Comparison of ENCODE assay signal across 10 cellular contexts in genomic region chr1:91523462-91523861, GRCh38. TPM values are rescaled to one million over a fixed set of nuclear protein-coding genes. Genes with fewer than 3 reads are reported as not detected.
DNase-seq lines count a peak whose midpoint lies in the region; ATAC-seq and TF ChIP-seq lines count a peak whose summit lies in the region.
"Had no signal": no experiment of that assay in that cellular context is flagged by ENCODE, and none has a peak within 500 bp of the region (broad histone marks: within the 10 kb centered on the region; RNA-seq: fewer than 3 reads in every experiment).

No MANE protein-coding gene starts in this region.

- TF ChIP-seq CTCF in heart left ventricle (IDR thresholded peaks at IDR 0.05) (no peak), hepatocyte (IDR thresholded peaks at IDR 0.05; ENCODE audit: poor library complexity) (no peak)

- no peak overlapping the region for H2AFZ ChIP-seq in hepatocyte

- no peak for TF ChIP-seq POLR2A in heart left ventricle (IDR thresholded peaks at IDR 0.05)

- peak overlapping the region; percentile 62 for H3K27ac Mint-ChIP-seq in T-helper 2 cell treated with Interferon-gamma antibody and Interleukin-4, amounts not matched to agents 5 μg/mL and 100 μg/mL, for 36 hours

- H3K79me2 ChIP-seq in hepatocyte = no peaks in the 10 kb centered on the region

- H3K9me3 Mint-ChIP-seq in T-helper 2 cell treated with Interferon-gamma antibody and Interleukin-4, amounts not matched to agents 5 μg/mL and 100 μg/mL, for 36 hours = no peaks in the 10 kb centered on the region

- DNase-seq in activated CD4-positive, alpha-beta T cell treated with anti-CD3 and anti-CD28 coated beads for 48 hours = peak; percentile 60
- no peak for DNase-seq in activated CD4-positive, alpha-beta T cell treated with anti-CD3 and anti-CD28 coated beads for 4 hours
- peak; percentile 78 for DNase-seq in T-helper 2 cell treated with Interferon-gamma antibody and Interleukin-4, amounts not matched to agents 5 μg/mL and 100 μg/mL, for 36 hours (ENCODE audit: low spot score)
- DNase-seq in stimulated activated CD4-positive, alpha-beta T cell treated with anti-CD3 and anti-CD28 coated beads, Interleukin-2, amount 100 ng/mL, for 24 hours = peak; percentile 26 to 37
- DNase-seq in heart left ventricle = no peak
- DNase-seq in hepatocyte (ENCODE audit: low spot score) = no peak
- no peak for DNase-seq in mucosa of gallbladder (ENCODE audit: low spot score)

- H3K4me1 ChIP-seq in heart left ventricle (peaks cover 0 to 9% (median 0%) of the 10 kb centered on the region in 12 donors), hepatocyte (ENCODE audit: insufficient read depth) (peaks cover 15% of the 10 kb centered on the region)

- peak overlapping the region; percentile 21 for H3K4me3 Mint-ChIP-seq in T-helper 2 cell treated with Interferon-gamma antibody and Interleukin-4, amounts not matched to agents 5 μg/mL and 100 μg/mL, for 36 hours

- H4K20me1 ChIP-seq in hepatocyte (ENCODE audit: insufficient read depth, poor library complexity, severe bottlenecking) = no peaks in the 10 kb centered on the region

- ATAC-seq in HG02678 (IDR thresholded peaks at IDR 0.05; ENCODE audit: unreplicated experiment) (peak; percentile 98), heart left ventricle (no peak)
- ATAC-seq: HCT116 had no signal

- H3K27me3 Mint-ChIP-seq in T-helper 2 cell treated with Interferon-gamma antibody and Interleukin-4, amounts not matched to agents 5 μg/mL and 100 μg/mL, for 36 hours (ENCODE audit: low read depth) = no peaks in the 10 kb centered on the region

- H3K4me1 Mint-ChIP-seq in T-helper 2 cell treated with Interferon-gamma antibody and Interleukin-4, amounts not matched to agents 5 μg/mL and 100 μg/mL, for 36 hours (ENCODE audit: low read depth) = peaks cover 30% of the 10 kb centered on the region

- H3K36me3 ChIP-seq in heart left ventricle = no peaks in the 10 kb centered on the region
- no peaks in the 10 kb centered on the region for H3K36me3 ChIP-seq in hepatocyte (replicated peaks; ENCODE audit: insufficient read depth, low read depth)

- H3K9me3 ChIP-seq in heart left ventricle = no peaks in the 10 kb centered on the region
- no peaks in the 10 kb centered on the region for H3K9me3 ChIP-seq in hepatocyte (ENCODE audit: low read depth)

- WGBS in heart left ventricle, 4 donors = 44 to 70% (median 51%) methylated on average over 1 of the region's 1 CpG
- WGBS in hepatocyte (ENCODE audit: low lambda C conversion rate, missing lambda C conversion rate) = 44% methylated on average over 1 of the region's 1 CpG

- H3K9me2 ChIP-seq in hepatocyte (replicated peaks; ENCODE audit: insufficient read depth) = no peaks in the 10 kb centered on the region

- H3K4me3 ChIP-seq in heart left ventricle (no peak overlapping the region), hepatocyte (no peak overlapping the region)
- H3K4me3 ChIP-seq: skin epidermis had no signal

- H3K27me3 ChIP-seq in heart left ventricle (no peaks in the 10 kb centered on the region), hepatocyte (no peaks in the 10 kb centered on the region)

- intact Hi-C loops in heart left ventricle (cut with DNase I) = loop anchor here in 4 of 10 donors (10.0 kb wide), 3 partner anchors 171 to 361 kb away; partner anchors contain the start of gene TGFBR3 (in 1 of the 4)

- no peak overlapping the region for H3K4me2 ChIP-seq in hepatocyte

- H3K27ac ChIP-seq in heart left ventricle = no peak overlapping the region
- no peak overlapping the region for H3K27ac ChIP-seq in hepatocyte
- H3K27ac ChIP-seq: skin epidermis had no signal

- peaks cover 27% of the 10 kb centered on the region for H3K36me3 Mint-ChIP-seq in T-helper 2 cell treated with Interferon-gamma antibody and Interleukin-4, amounts not matched to agents 5 μg/mL and 100 μg/mL, for 36 hours (ENCODE audit: low read depth)

RNA-seq across cellular contexts. Expression of gene CDC7, which starts 22.8 kb away (rescaled TPM):
- total RNA-seq in heart left ventricle = 1 to 10 TPM in 4 of 9 donors, under 1 TPM in 5; 0.36 to 6.3 (median 0.97) TPM
- 1 to 10 TPM in 1 of 2 donors, under 1 TPM in 1; 0.30 to 1.2 TPM for polyA plus RNA-seq in heart left ventricle
- 5.9 and 8.0 TPM in 2 replicates for total RNA-seq in hepatocyte
- 3.9 and 7.3 TPM in 2 replicates for polyA plus RNA-seq in hepatocyte
- total RNA-seq in mucosa of gallbladder = 1.6 TPM

Comparison
In these comparisons a context has a peak if more than half of its experiments do, and no peak if none do; other contexts are left out.
1. DNase-seq: peak in activated CD4-positive, alpha-beta T cell treated with anti-CD3 and anti-CD28 coated beads for 48 hours (single experiment), T-helper 2 cell treated with Interferon-gamma antibody and Interleukin-4, amounts not matched to agents 5 μg/mL and 100 μg/mL, for 36 hours (single experiment) and stimulated activated CD4-positive, alpha-beta T cell treated with anti-CD3 and anti-CD28 coated beads, Interleukin-2, amount 100 ng/mL, for 24 hours (2 of 2); none in activated CD4-positive, alpha-beta T cell treated with anti-CD3 and anti-CD28 coated beads for 4 hours (0 of 2), heart left ventricle (0 of 5), hepatocyte (single experiment) and mucosa of gallbladder (single experiment).